In the genomic region with DNA sequence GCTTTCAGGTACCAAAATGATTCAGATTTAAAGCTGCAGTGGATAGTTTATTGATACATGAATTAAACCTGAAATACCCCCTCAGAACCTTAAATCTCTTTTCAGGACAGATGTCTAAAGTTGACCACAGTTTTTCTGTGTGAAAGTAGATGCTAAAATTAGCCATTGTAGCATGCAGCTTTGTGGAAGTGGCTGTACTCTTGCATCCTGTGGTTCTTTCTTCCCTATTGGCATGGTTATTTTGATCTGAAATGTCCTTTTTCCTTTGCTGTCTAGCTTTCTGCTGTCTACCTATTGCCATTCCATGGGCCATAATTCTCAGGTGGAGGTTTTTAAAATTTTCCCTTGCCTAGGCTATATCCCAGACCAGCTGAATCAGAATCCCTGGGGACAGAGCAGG, we compare ENCODE assay signal across 22 cellular contexts.
DNase-seq lines count a peak whose midpoint lies in the region; ATAC-seq and TF ChIP-seq lines count a peak whose summit lies in the region.
"Had no signal": no experiment of that assay in that cellular context is flagged by ENCODE, and none has a peak within 500 bp of the region (broad histone marks: within the 10 kb centered on the region; RNA-seq: fewer than 3 reads in every experiment).

No MANE protein-coding gene starts in this region.

- H3K27me3 ChIP-seq in body of pancreas, result no peaks in the 10 kb centered on the region
- H3K27me3 ChIP-seq: right atrium auricular region, SJCRH30 had no signal

- no peaks in the 10 kb centered on the region for H3K36me3 ChIP-seq in body of pancreas (replicated peaks in 1 of 2; ENCODE audit: insufficient read depth in 1 of 2, low read depth in 2 of 2)
- H3K36me3 ChIP-seq: right atrium auricular region, SJCRH30 had no signal

- ATAC-seq in T-helper 17 cell, result no peak
- no peak for ATAC-seq in body of pancreas
- ATAC-seq in GM19035 (IDR thresholded peaks at IDR 0.05; ENCODE audit: unreplicated experiment), result no peak

- no peak overlapping the region for H3K27ac ChIP-seq in body of pancreas
- H3K27ac ChIP-seq: epithelial cell of prostate, parathyroid adenoma, right atrium auricular region, SJCRH30 had no signal

- DNase-seq in GDM1 (lab: John Stamatoyannopoulos, UW), result peak; percentile 43
- peak; percentile 23 for DNase-seq in KG1 (lab: John Stamatoyannopoulos, UW)
- no peak for DNase-seq in T-helper 17 cell
- DNase-seq in pons (ENCODE audit: low spot score), result peak; percentile 70
- no peak for DNase-seq in body of pancreas
- no peak for DNase-seq in GOT3 (lab: John Stamatoyannopoulos, UW)
- DNase-seq: activated CD4-positive, alpha-beta T cell treated with anti-CD3 and anti-CD28 coated beads for 1 hour; activated T-cell treated with anti-CD3 and anti-CD28 coated beads for 4 hours; anterior cingulate cortex; CD4-positive, CD25-positive, alpha-beta regulatory T cell; effector CD8-positive, alpha-beta T cell; NCI-H524; SJCRH30; stimulated activated CD4-positive, alpha-beta T cell treated with anti-CD3 and anti-CD28 coated beads, Interleukin-2, amount 100 ng/mL, for 48 hours; substantia nigra had no signal

- no peak for TF ChIP-seq CTCF in body of pancreas (IDR thresholded peaks at IDR 0.05)

- H3K9me3 ChIP-seq in T-helper 17 cell (ENCODE audit: control insufficient read depth, low read length, poor library complexity, severe bottlenecking) (no peaks in the 10 kb centered on the region), body of pancreas (no peaks in the 10 kb centered on the region)
- H3K9me3 ChIP-seq: right atrium auricular region, SJCRH30 had no signal

- no peak overlapping the region for H3K4me3 Mint-ChIP-seq in T-helper 17 cell
- H3K4me3 Mint-ChIP-seq: activated naive CD8-positive, alpha-beta T cell; CD4-positive, CD25-positive, alpha-beta regulatory T cell; mesothelial cell of epicardium; type B pancreatic cell had no signal

- H3K27ac Mint-ChIP-seq in T-helper 17 cell, result peak overlapping the region; percentile 16
- H3K27ac Mint-ChIP-seq: activated naive CD8-positive, alpha-beta T cell; CD4-positive, CD25-positive, alpha-beta regulatory T cell; mesothelial cell of epicardium; type B pancreatic cell had no signal

- H3K27me3 Mint-ChIP-seq in T-helper 17 cell, result no peaks in the 10 kb centered on the region
- H3K27me3 Mint-ChIP-seq: activated naive CD8-positive, alpha-beta T cell; CD4-positive, CD25-positive, alpha-beta regulatory T cell; type B pancreatic cell had no signal

- no peaks in the 10 kb centered on the region for H3K36me3 Mint-ChIP-seq in T-helper 17 cell (ENCODE audit: low read depth)
- H3K36me3 Mint-ChIP-seq: activated naive CD8-positive, alpha-beta T cell; mesothelial cell of epicardium had no signal

- TF ChIP-seq POLR2A in body of pancreas (IDR thresholded peaks at IDR 0.05), result no peak

- peaks cover 16% of the 10 kb centered on the region for H3K4me1 Mint-ChIP-seq in T-helper 17 cell

- no peak overlapping the region for H3K4me3 ChIP-seq in body of pancreas
- H3K4me3 ChIP-seq: right atrium auricular region, SJCRH30 had no signal

- intact Hi-C loops in body of pancreas (cut with DNase I), result no loop called here

- H3K4me1 ChIP-seq in body of pancreas, result peaks cover 6% of the 10 kb centered on the region
- H3K4me1 ChIP-seq: parathyroid adenoma had no signal

Comparison
In these comparisons a context has a peak if more than half of its experiments do, and no peak if none do; other contexts are left out.
1. DNase-seq: peak in GDM1 (single experiment), KG1 (single experiment) and pons (single experiment); none in T-helper 17 cell (0 of 3), body of pancreas (0 of 4) and GOT3 (single experiment).